8 cellular contexts compared by ENCODE assay signal in the genomic region with DNA sequence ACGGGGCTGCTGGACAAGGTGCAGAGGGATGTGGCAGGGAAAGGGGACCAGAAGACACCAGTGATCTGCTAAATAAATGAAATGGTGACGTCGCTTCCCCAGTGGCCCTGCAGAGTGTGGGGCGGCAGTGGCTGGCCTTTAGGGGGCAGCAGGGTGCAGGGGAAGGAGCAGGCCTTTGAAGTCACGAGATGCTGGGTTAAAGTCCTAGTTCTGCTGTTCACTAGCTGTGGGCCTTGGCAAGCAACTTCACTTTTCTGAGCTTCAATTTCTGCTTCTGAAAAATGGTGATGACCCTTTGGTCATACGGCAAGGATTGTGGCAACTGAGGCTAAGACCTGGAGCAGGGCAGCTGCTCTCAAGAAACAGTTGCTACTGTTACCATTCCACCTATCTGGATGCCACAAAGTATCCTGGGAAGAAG. TPM values are rescaled to one million over a fixed set of nuclear protein-coding genes. Genes with fewer than 3 reads are reported as not detected.
DNase-seq lines count a peak whose midpoint lies in the region; ATAC-seq and TF ChIP-seq lines count a peak whose summit lies in the region.

No MANE protein-coding gene starts in this region.

- POLR2A ChIA-PET in CD8-positive, alpha-beta T cell (lab: Charles Lee) = interaction anchor here (1.1 to 2.3 kb wide), 2 partner anchors 16 to 31 kb away, joined by 6 to 7 read pairs; a partner anchor contains a TSS

- DNase-seq in CD8-positive, alpha-beta T cell = peak; percentile 71 to 87 (median 82)
- DNase-seq in H4 (ENCODE audit: low spot score) = peak; percentile 73
- DNase-seq in NCI-H1694 treated with DMSO at 0.1 percent for 48 hours (lab: John Stamatoyannopoulos, UW) = peak; percentile 61
- DNase-seq in T-helper 2 cell = peak; percentile 51 to 85 (median 72)
- peak in 30 of 56 donors; percentile 9 to 67 (median 32) for DNase-seq in amygdala (lab: John Stamatoyannopoulos, UW)
- DNase-seq in hepatic stellate cell (ENCODE audit: low spot score) = peak; percentile 72
- DNase-seq in stimulated activated CD4-positive, alpha-beta T cell treated with anti-CD3 and anti-CD28 coated beads, Interleukin-15, amount 100 ng/mL, for 1 hour (ENCODE audit: low read depth in 1 of 2, low spot score in 1 of 2) = peak; percentile 57 to 68
- DNase-seq in lower leg skin (ENCODE audit: low spot score in 2 of 2) = no peak

- TF ChIP-seq POLR2A in lower leg skin (IDR thresholded peaks at IDR 0.05) = no peak

- peaks cover 18% of the 10 kb centered on the region for H3K36me3 ChIP-seq in CD8-positive, alpha-beta T cell (ENCODE audit: insufficient read depth, low read length)

- intact Hi-C loops in CD8-positive, alpha-beta T cell (cut with DNase I, micrococcal nuclease) = loop anchor here (1.0 to 10.0 kb wide), 6 partner anchors 15 to 255 kb away; a partner anchor contains a TSS
- intact Hi-C loops in lower leg skin (cut with DNase I; ENCODE audit: low total_unique reads) = no loop called here

- no peak overlapping the region for H3K27ac ChIP-seq in CD8-positive, alpha-beta T cell (ENCODE audit: low read depth, low read length)

- H3K4me1 Mint-ChIP-seq in CD8-positive, alpha-beta T cell (ENCODE audit: low read depth) = peaks cover 10% of the 10 kb centered on the region

- H3K4me3 Mint-ChIP-seq in CD8-positive, alpha-beta T cell = no peak overlapping the region

- peak; percentile 95 for ATAC-seq in CD8-positive, alpha-beta T cell

- 34 to 41% methylated on average over 6 of the region's 6 CpGs for WGBS in lower leg skin, 2 donors

- H3K4me3 ChIP-seq in CD8-positive, alpha-beta T cell (ENCODE audit: low read depth, low read length) = no peak overlapping the region
- no peak overlapping the region for H3K4me3 ChIP-seq in lower leg skin (ENCODE audit: low read depth, poor library complexity, severe bottlenecking)

- peak; percentile 79 for TF ChIP-seq CTCF in CD8-positive, alpha-beta T cell (IDR thresholded peaks at IDR 0.05)
- no peak for TF ChIP-seq CTCF in lower leg skin (IDR thresholded peaks at IDR 0.05)

- H3K9me3 Mint-ChIP-seq in CD8-positive, alpha-beta T cell = no peaks in the 10 kb centered on the region

- no peaks in the 10 kb centered on the region for H3K27me3 Mint-ChIP-seq in CD8-positive, alpha-beta T cell (ENCODE audit: low read depth)

- peak overlapping the region; percentile 22 for H3K27ac Mint-ChIP-seq in CD8-positive, alpha-beta T cell

- no peaks in the 10 kb centered on the region for H3K9me3 ChIP-seq in CD8-positive, alpha-beta T cell (ENCODE audit: low read length)

- peaks cover 6% of the 10 kb centered on the region for H3K4me1 ChIP-seq in CD8-positive, alpha-beta T cell (ENCODE audit: insufficient read depth, low read length)

- peaks cover 67% of the 10 kb centered on the region for H3K36me3 Mint-ChIP-seq in CD8-positive, alpha-beta T cell

- H3K27me3 ChIP-seq in CD8-positive, alpha-beta T cell (ENCODE audit: insufficient read depth, low read length) = no peaks in the 10 kb centered on the region

- CTCF ChIA-PET in CD8-positive, alpha-beta T cell (lab: Charles Lee) = interaction anchor here (0.6 to 5.4 kb wide), 31 partner anchors 9 to 260 kb away, joined by 3 to 57 read pairs (median 6); a partner anchor contains a TSS

RNA-seq across cellular contexts. Expression of a gene that starts 9.2 kb away (rescaled TPM):
- 1 to 10 TPM; 4.6 to 4.7 TPM for total RNA-seq in CD8-positive, alpha-beta T cell
- 128 and 142 TPM in 2 replicates for total RNA-seq in H4 (2014; rRNA removed; shearing (Covaris generic))
- total RNA-seq in lower leg skin = 10 to 100 TPM; 12.8 to 39.3 (median 29.5) TPM

RNA-seq across cellular contexts. Expression of a gene that starts 15.5 kb away (rescaled TPM):
- total RNA-seq in CD8-positive, alpha-beta T cell = 10 to 100 TPM in 1 of 2 experiments, 1 to 10 TPM in 1; 9.2 to 10.2 TPM
- total RNA-seq in H4 (2014; rRNA removed; shearing (Covaris generic)) = 34.0 and 34.5 TPM in 2 replicates
- 10 to 100 TPM; 30.9 to 44.9 (median 36.0) TPM for total RNA-seq in lower leg skin

RNA-seq across cellular contexts. Expression of a gene that starts 18.8 kb away (rescaled TPM):
- total RNA-seq in CD8-positive, alpha-beta T cell = 10 to 100 TPM; 39.3 to 40.4 TPM
- total RNA-seq in H4 (2014; rRNA removed; shearing (Covaris generic)) = 35.4 and 36.2 TPM in 2 replicates
- 10 to 100 TPM; 57.6 to 76.0 (median 66.7) TPM for total RNA-seq in lower leg skin

RNA-seq across cellular contexts. Expression of a gene that starts 31.5 kb away (rescaled TPM):
- 100 to 1,000 TPM; 112 to 117 TPM for total RNA-seq in CD8-positive, alpha-beta T cell
- 46.5 and 51.4 TPM in 2 replicates for total RNA-seq in H4 (2014; rRNA removed; shearing (Covaris generic))
- total RNA-seq in lower leg skin = 100 to 1,000 TPM in 1 of 4 donors, 10 to 100 TPM in 3; 77.0 to 115 (median 85.7) TPM

RNA-seq across cellular contexts. Expression of a gene that starts 58.3 kb away (rescaled TPM):
- 1 to 10 TPM; 5.3 to 5.7 TPM for total RNA-seq in CD8-positive, alpha-beta T cell
- 75.9 and 90.5 TPM in 2 replicates for total RNA-seq in H4 (2014; rRNA removed; shearing (Covaris generic))
- total RNA-seq in lower leg skin = 10 to 100 TPM; 11.6 to 23.5 (median 18.7) TPM

Comparison
In these comparisons a context has a peak if more than half of its experiments do, and no peak if none do; other contexts are left out.
1. DNase-seq: peak in CD8-positive, alpha-beta T cell (7 of 7), H4 (single experiment), NCI-H1694 treated with DMSO at 0.1 percent for 48 hours (single experiment), T-helper 2 cell (5 of 5), amygdala (30 of 56), hepatic stellate cell (single experiment) and stimulated activated CD4-positive, alpha-beta T cell treated with anti-CD3 and anti-CD28 coated beads, Interleukin-15, amount 100 ng/mL, for 1 hour (2 of 2); none in lower leg skin (0 of 2).